Comparison of ENCODE assay signal across 8 cellular contexts in the genomic region with DNA sequence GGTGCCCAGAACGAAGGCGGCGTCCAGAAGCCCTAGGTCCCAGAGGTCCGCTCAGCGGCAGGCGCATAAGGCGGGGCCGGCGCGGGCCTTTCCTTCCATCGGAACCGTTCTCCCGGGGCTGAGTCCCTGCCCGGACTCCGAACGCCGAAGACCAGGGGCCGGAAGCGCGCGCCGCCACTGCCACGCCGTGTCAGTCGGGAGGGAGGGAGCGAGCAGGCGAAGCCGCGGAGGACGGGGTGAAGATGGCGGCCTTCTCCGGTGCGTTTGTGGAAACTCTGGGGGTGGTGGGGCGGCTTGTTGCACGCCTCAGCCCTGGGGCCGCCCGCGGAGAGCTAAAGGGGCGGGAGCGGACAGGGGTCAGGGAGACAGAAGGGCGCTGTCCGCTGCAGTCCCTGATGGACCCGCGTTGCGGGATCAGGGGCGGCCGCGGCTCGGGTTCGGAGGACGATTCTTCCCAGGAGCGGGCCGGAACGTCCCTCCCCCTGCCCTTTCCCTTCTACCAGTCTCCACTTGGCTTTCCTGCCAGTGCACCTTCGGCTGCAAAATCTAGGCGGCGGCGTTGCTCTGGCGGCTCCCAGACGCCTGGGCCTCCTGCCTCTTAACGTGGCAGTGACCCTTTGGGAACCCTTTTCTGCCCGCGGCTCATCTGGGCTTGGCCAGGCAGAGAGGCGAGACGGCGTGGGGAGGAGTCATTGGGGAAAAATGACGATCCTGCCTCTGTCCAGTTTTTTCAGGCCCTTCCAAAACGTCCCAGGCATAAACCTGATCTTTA. TPM values are rescaled to one million over a fixed set of nuclear protein-coding genes. Genes with fewer than 3 reads are reported as not detected.
A peak's percentile ranks its signal among the peaks of the same experiment; 100 is the strongest.
DNase-seq lines count a peak whose midpoint lies in the region; ATAC-seq and TF ChIP-seq lines count a peak whose summit lies in the region.

A gene (plus strand): TSS at position 177 of the 772 bp plus-strand sequence. CDS start 66 bp downstream, at position 243.

- H4K20me1 ChIP-seq in DND-41 (ENCODE audit: insufficient read depth, low read length) (peaks cover 8% of the 10 kb centered on the region; the same call in 1 of the 2 replicates), fibroblast of lung (ENCODE audit: control insufficient read depth, extremely low read depth, insufficient read depth, low read length) (no peaks in the 10 kb centered on the region)

- peak within 1 kb of the TSS; percentile 95 for H3K9ac ChIP-seq in DND-41 (ENCODE audit: low read depth, low read length)
- H3K9ac ChIP-seq in fibroblast of lung (ENCODE audit: insufficient read depth, low read length) = peak within 1 kb of the TSS; percentile 97

- H3K4me3 Mint-ChIP-seq in activated T-helper 17 cell treated with anti-CD3 and anti-CD28 coated beads, Interleukin-2, amount 50 U/mL, for 72 hours = peak within 1 kb of the TSS; percentile 96
- peak within 1 kb of the TSS; percentile 95 for H3K4me3 Mint-ChIP-seq in natural killer cell

- H3K27ac Mint-ChIP-seq in activated T-helper 17 cell treated with anti-CD3 and anti-CD28 coated beads, Interleukin-2, amount 50 U/mL, for 72 hours = peak within 1 kb of the TSS; percentile 98
- peak within 1 kb of the TSS; percentile 88 to 96 for H3K27ac Mint-ChIP-seq in natural killer cell

- ATAC-seq in DND-41 (ENCODE audit: insufficient read depth, low read depth) = peak; percentile 94
- peak; percentile 94 for ATAC-seq in GM21737 (IDR thresholded peaks at IDR 0.05; ENCODE audit: unreplicated experiment)
- peak; percentile 96 for ATAC-seq in activated T-helper 17 cell treated with anti-CD3 and anti-CD28 coated beads, Interleukin-2, amount 50 U/mL, for 72 hours (replicated peaks)
- ATAC-seq in natural killer cell = peak; percentile 96 to 97 (median 97)

- H3K4me1 ChIP-seq in DND-41 (ENCODE audit: insufficient read depth, low read length) = peaks cover 36% of the 10 kb centered on the region
- H3K4me1 ChIP-seq in fibroblast of lung (ENCODE audit: control insufficient read depth, extremely low read depth, insufficient read depth, low read length) = peaks cover 5% of the 10 kb centered on the region

- H3K9me3 ChIP-seq in DND-41 (ENCODE audit: insufficient read depth, low read length, severe bottlenecking) (no peaks in the 10 kb centered on the region), fibroblast of lung (ENCODE audit: control insufficient read depth, insufficient read depth, low read depth, low read length) (no peaks in the 10 kb centered on the region)

- H3K27ac ChIP-seq in DND-41 (ENCODE audit: low read length) = peak within 1 kb of the TSS; percentile 90
- H3K27ac ChIP-seq in fibroblast of lung (ENCODE audit: insufficient read depth, low read length) = peak within 1 kb of the TSS; percentile 96

- H3K27me3 Mint-ChIP-seq in activated T-helper 17 cell treated with anti-CD3 and anti-CD28 coated beads, Interleukin-2, amount 50 U/mL, for 72 hours = no peaks in the 10 kb centered on the region
- peaks cover 0 to 1% of the 10 kb centered on the region in 2 donors for H3K27me3 Mint-ChIP-seq in natural killer cell (ENCODE audit: low read depth in 2 of 2)

- TF ChIP-seq CTCF in DND-41 (IDR thresholded peaks at IDR 0.05; ENCODE audit: borderline replicate concordance, extremely low read depth, low read length, poor library complexity, severe bottlenecking) = no peak
- TF ChIP-seq CTCF in fibroblast of lung (conservative IDR thresholded peaks at IDR 0.05 in 1 of 2, IDR thresholded peaks at IDR 0.05 in 1 of 2; ENCODE audit: low read depth in 1 of 2, low read length in 2 of 2) = no peak
- TF ChIP-seq CTCF in natural killer cell (IDR thresholded peaks at IDR 0.05) = no peak

- intact Hi-C loops in natural killer cell (cut with micrococcal nuclease) = loop anchor here (1.0 kb wide), 1 partner anchor 31 kb away; a partner anchor contains a TSS

- H3K4me2 ChIP-seq in DND-41 (ENCODE audit: insufficient read depth, low read length) (peak within 1 kb of the TSS; percentile 78), fibroblast of lung (ENCODE audit: extremely low read depth, insufficient read depth, low read length) (peak within 1 kb of the TSS; percentile 96)

- DNase-seq in DND-41 (peak; percentile 85), KG1 (lab: John Stamatoyannopoulos, UW) (peak; percentile 72), RKO (ENCODE audit: low spot score) (peak; percentile 83), fibroblast of lung (ENCODE audit: low read depth in 2 of 2) (peak; percentile 83 to 87), natural killer cell (peak; percentile 80)
- DNase-seq in stimulated activated naive CD4-positive, alpha-beta T cell (lab: John Stamatoyannopoulos, UW) = peak; percentile 65 to 88 (median 80)

- H3K4me3 ChIP-seq in DND-41 (ENCODE audit: low read depth in 1 of 2, low read length in 2 of 2) (peak within 1 kb of the TSS; percentile 88 to 99), fibroblast of lung (replicated peaks in 1 of 4; ENCODE audit: control extremely low read depth in 1 of 4, insufficient read depth in 1 of 4, low read depth in 3 of 4, low read length in 4 of 4) (peak within 1 kb of the TSS; percentile 55 to 99 (median 86))

- H3K79me2 ChIP-seq in DND-41 (ENCODE audit: insufficient read depth, low read length) (peaks cover 53% of the 10 kb centered on the region), fibroblast of lung (ENCODE audit: control insufficient read depth, insufficient read depth, low read length) (peaks cover 38% of the 10 kb centered on the region)

- H3K36me3 Mint-ChIP-seq in activated T-helper 17 cell treated with anti-CD3 and anti-CD28 coated beads, Interleukin-2, amount 50 U/mL, for 72 hours (ENCODE audit: low read depth) = peaks cover 34% of the 10 kb centered on the region
- H3K36me3 Mint-ChIP-seq in natural killer cell = peaks cover 16% of the 10 kb centered on the region

- no peaks in the 10 kb centered on the region for H3K9me3 Mint-ChIP-seq in activated T-helper 17 cell treated with anti-CD3 and anti-CD28 coated beads, Interleukin-2, amount 50 U/mL, for 72 hours
- no peaks in the 10 kb centered on the region for H3K9me3 Mint-ChIP-seq in natural killer cell

- H3K27me3 ChIP-seq in DND-41 (ENCODE audit: insufficient read depth, low read length, poor library complexity) (no peaks in the 10 kb centered on the region), fibroblast of lung (ENCODE audit: control insufficient read depth, insufficient read depth, low read length) (no peaks in the 10 kb centered on the region)

- H2AFZ ChIP-seq in DND-41 (ENCODE audit: low read depth, low read length) (peak within 1 kb of the TSS; percentile 96), fibroblast of lung (ENCODE audit: low read length) (peak within 1 kb of the TSS; percentile 99)

- peaks cover 24% of the 10 kb centered on the region for H3K36me3 ChIP-seq in DND-41 (ENCODE audit: insufficient read depth, low read length)
- peaks cover 7% of the 10 kb centered on the region for H3K36me3 ChIP-seq in fibroblast of lung (ENCODE audit: control insufficient read depth, insufficient read depth, low read length)

- H3K4me1 Mint-ChIP-seq in activated T-helper 17 cell treated with anti-CD3 and anti-CD28 coated beads, Interleukin-2, amount 50 U/mL, for 72 hours = peaks cover 21% of the 10 kb centered on the region
- peaks cover 29 to 40% of the 10 kb centered on the region in 2 donors for H3K4me1 Mint-ChIP-seq in natural killer cell

RNA-seq across cellular contexts. Expression of the gene that starts here (rescaled TPM):
- 10 to 100 TPM; 41.1 to 95.2 TPM for total RNA-seq in activated T-helper 17 cell treated with anti-CD3 and anti-CD28 coated beads, Interleukin-2, amount 50 U/mL, for 72 hours
- 51.9 and 54.3 TPM in 2 replicates for total RNA-seq in fibroblast of lung
- polyA plus RNA-seq in fibroblast of lung = 136 and 176 TPM in 2 replicates
- 105 and 118 TPM in 2 replicates for polyA plus RNA-seq in fibroblast of lung (2012)
- 5.7 and 7.9 TPM in 2 replicates for polyA minus RNA-seq in fibroblast of lung (ENCODE audit: low replicate concordance)
- total RNA-seq in natural killer cell = 10 to 100 TPM; 28.5 to 43.4 (median 37.2) TPM

Comparison
In these comparisons a context has a peak if more than half of its experiments do, and no peak if none do; other contexts are left out.
1. Peak in every context shown above with its lines: DNase-seq, ATAC-seq, H3K4me3 ChIP-seq and H3K27ac ChIP-seq.